ENCODE assay signal across 28 cellular contexts in the genomic region with DNA sequence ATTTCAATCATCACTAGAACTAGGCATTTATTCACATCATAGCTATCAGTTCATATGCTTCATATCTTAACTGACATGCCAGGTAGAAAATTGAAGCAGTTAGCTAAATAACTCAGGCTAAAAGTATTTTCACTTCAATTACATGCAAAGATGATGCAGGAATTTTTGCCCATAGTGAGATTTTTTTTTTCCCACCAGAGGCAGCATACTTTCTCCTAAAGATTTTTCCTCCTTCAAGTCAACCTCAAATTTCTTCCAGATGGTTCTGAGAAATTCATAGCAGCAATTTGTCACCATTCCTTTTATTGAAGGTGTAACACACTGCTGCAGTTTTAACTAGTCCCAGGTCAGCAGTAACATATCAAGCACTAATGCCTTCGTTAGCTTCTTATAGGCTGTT.
DNase-seq lines count a peak whose midpoint lies in the region; ATAC-seq and TF ChIP-seq lines count a peak whose summit lies in the region.
"Had no signal": no experiment of that assay in that cellular context is flagged by ENCODE, and none has a peak within 500 bp of the region (broad histone marks: within the 10 kb centered on the region; RNA-seq: fewer than 3 reads in every experiment).

No MANE protein-coding gene starts in this region.

- H3K9ac ChIP-seq in GM23248 (no peak overlapping the region), adipocyte (ENCODE audit: low read length) (no peak overlapping the region)

- H3K4me1 ChIP-seq in GM23248 (ENCODE audit: insufficient read depth) (peaks cover 19% of the 10 kb centered on the region), adipocyte (ENCODE audit: control insufficient read depth, insufficient read depth, low read length) (peaks cover 10% of the 10 kb centered on the region)
- H3K4me1 ChIP-seq: BE2C, esophagus squamous epithelium, stomach, tibial nerve had no signal

- H3K4me1 Mint-ChIP-seq in effector memory CD8-positive, alpha-beta T cell (ENCODE audit: low read depth in 2 of 2), result no peaks in the 10 kb centered on the region
- H3K4me1 Mint-ChIP-seq: activated B cell treated with CpG ODN at 0.5 μM for 24 hours; CD8-positive, alpha-beta memory T cell; naive thymus-derived CD8-positive, alpha-beta T cell had no signal

- H4K20me1 ChIP-seq in GM23248 (ENCODE audit: insufficient read depth), result no peaks in the 10 kb centered on the region

- CTCF ChIA-PET in AG04450 (lab: Charles Lee), result no interaction called here

- POLR2A ChIA-PET in AG04450 (lab: Yijun Ruan, JAX), result no interaction called here

- H3K4me3 Mint-ChIP-seq in effector memory CD8-positive, alpha-beta T cell, result no peak overlapping the region
- H3K4me3 Mint-ChIP-seq: activated B cell treated with CpG ODN at 0.5 μM for 24 hours; CD8-positive, alpha-beta memory T cell; naive thymus-derived CD8-positive, alpha-beta T cell had no signal

- H3K4me2 ChIP-seq in GM23248 (ENCODE audit: unreplicated experiment), result peak overlapping the region; percentile 75

- H3K27ac Mint-ChIP-seq in effector memory CD8-positive, alpha-beta T cell, result no peak overlapping the region
- H3K27ac Mint-ChIP-seq: activated B cell treated with CpG ODN at 0.5 μM for 24 hours; CD8-positive, alpha-beta memory T cell; naive thymus-derived CD8-positive, alpha-beta T cell had no signal

- H3K9me3 ChIP-seq in AG04450 (ENCODE audit: control insufficient read depth, insufficient read depth, low read length) (no peaks in the 10 kb centered on the region), GM23248 (ENCODE audit: low read depth) (no peaks in the 10 kb centered on the region), adipocyte (ENCODE audit: control insufficient read depth, low read length) (no peaks in the 10 kb centered on the region)
- H3K9me3 ChIP-seq: BE2C, esophagus squamous epithelium, stomach, tibial nerve had no signal

- peaks cover 22 to 33% of the 10 kb centered on the region in 2 donors for H3K27me3 Mint-ChIP-seq in effector memory CD8-positive, alpha-beta T cell

- no peak for DNase-seq in AG04450 (ENCODE audit: low read depth, low spot score)
- peak; percentile 70 for DNase-seq in GM23248
- peak; percentile 2 for DNase-seq in adipocyte (ENCODE audit: low read depth)
- DNase-seq in foreskin fibroblast, result peak; percentile 9 to 53
- no peak for DNase-seq in NCI-H748 treated with DMSO at 0.1 percent for 48 hours (lab: John Stamatoyannopoulos, UW)
- no peak for DNase-seq in NCI-H2227 (lab: John Stamatoyannopoulos, UW; ENCODE audit: unreplicated experiment)
- DNase-seq in T1000 (lab: John Stamatoyannopoulos, UW), result no peak
- DNase-seq in effector memory CD8-positive, alpha-beta T cell, result no peak
- DNase-seq: 8988T; activated B cell treated with CpG ODN at 0.5 μM for 24 hours; activated CD4-positive, alpha-beta T cell treated with anti-CD3 and anti-CD28 coated beads, Interleukin-2, amount 50 U/mL, for 4 hours; activated naive CD4-positive, alpha-beta T cell treated with anti-CD3 and anti-CD28 coated beads, Interleukin-2, amount 50 U/mL, for 16 hours; amygdala; BE2C; caudate nucleus; CD8-positive, alpha-beta memory T cell; DMS 273 treated with DMSO at 0.1 percent for 48 hours; esophagus squamous epithelium; islet precursor cell; left ventricle myocardium superior; midbrain; naive thymus-derived CD8-positive, alpha-beta T cell; NCI-H510A; occipital lobe; stomach; T-helper 9 cell had no signal

- H3K4me3 ChIP-seq in AG04450 (ENCODE audit: low read depth, low read length) (no peak overlapping the region), GM23248 (peak overlapping the region; percentile 41), adipocyte (ENCODE audit: low read length) (no peak overlapping the region), foreskin fibroblast (ENCODE audit: low read depth in 1 of 2, low read length in 2 of 2) (no peak overlapping the region)
- H3K4me3 ChIP-seq: esophagus squamous epithelium, stomach, tibial nerve had no signal

- no peaks in the 10 kb centered on the region for H3K9me3 Mint-ChIP-seq in effector memory CD8-positive, alpha-beta T cell
- H3K9me3 Mint-ChIP-seq: activated B cell treated with CpG ODN at 0.5 μM for 24 hours had no signal

- TF ChIP-seq CTCF in AG04450 (IDR thresholded peaks at IDR 0.05; ENCODE audit: low read depth, low read length) (0 out of 2 replicates have a peak, but pooled peaks have one; percentile 4), foreskin fibroblast (IDR thresholded peaks at IDR 0.05; ENCODE audit: low read depth, low read length) (no peak)

- H3K27ac ChIP-seq in AG04450 (ENCODE audit: low read depth, low read length) (no peak overlapping the region), GM23248 (peak overlapping the region; percentile 39)
- H3K27ac ChIP-seq: esophagus squamous epithelium, stomach, tibial nerve had no signal

- 45 to 56% methylated on average over 1 of the region's 1 CpG for WGBS in GM23248 (ENCODE audit: low coverage in 1 of 2, low lambda C conversion rate in 2 of 2, missing lambda C conversion rate in 2 of 2), 2 experiments

- H3K27me3 ChIP-seq in AG04450 (ENCODE audit: control insufficient read depth, insufficient read depth, low read length), result no peaks in the 10 kb centered on the region
- H3K27me3 ChIP-seq in GM23248 (replicated peaks; ENCODE audit: insufficient read depth), result no peaks in the 10 kb centered on the region
- H3K27me3 ChIP-seq in adipocyte (replicated peaks; ENCODE audit: control insufficient read depth, insufficient read depth, low read length), result no peaks in the 10 kb centered on the region
- H3K27me3 ChIP-seq: esophagus squamous epithelium, stomach, tibial nerve had no signal

- no peak for ATAC-seq in effector memory CD8-positive, alpha-beta T cell (replicated peaks)
- ATAC-seq: left ventricle myocardium superior; naive thymus-derived CD8-positive, alpha-beta T cell; Right ventricle myocardium inferior had no signal

- no peaks in the 10 kb centered on the region for H3K9me2 ChIP-seq in GM23248 (ENCODE audit: insufficient read depth)

- H3K36me3 Mint-ChIP-seq in effector memory CD8-positive, alpha-beta T cell (ENCODE audit: insufficient read depth), result no peaks in the 10 kb centered on the region

- H3F3A ChIP-seq in GM23248 (ENCODE audit: insufficient read depth), result peaks cover 20% of the 10 kb centered on the region

- no peak overlapping the region for H2AFZ ChIP-seq in GM23248

- in situ Hi-C loops in GM23248 (cut with MboI), result no loop called here

- H3K36me3 ChIP-seq in GM23248 (ENCODE audit: low read depth) (no peaks in the 10 kb centered on the region), adipocyte (ENCODE audit: control insufficient read depth, insufficient read depth, low read length, severe bottlenecking) (no peaks in the 10 kb centered on the region)
- H3K36me3 ChIP-seq: BE2C, esophagus squamous epithelium, stomach, tibial nerve had no signal

- no peaks in the 10 kb centered on the region for H3K79me2 ChIP-seq in GM23248 (ENCODE audit: insufficient read depth)

Comparison
In these comparisons a context has a peak if more than half of its experiments do, and no peak if none do; other contexts are left out.
1. DNase-seq: peak in GM23248 (single experiment), adipocyte (single experiment) and foreskin fibroblast (2 of 2); none in AG04450 (single experiment), NCI-H748 treated with DMSO at 0.1 percent for 48 hours (single experiment), NCI-H2227 (single experiment), T1000 (single experiment) and effector memory CD8-positive, alpha-beta T cell (0 of 3).